8 cellular contexts compared by ENCODE assay signal in the genomic region with DNA sequence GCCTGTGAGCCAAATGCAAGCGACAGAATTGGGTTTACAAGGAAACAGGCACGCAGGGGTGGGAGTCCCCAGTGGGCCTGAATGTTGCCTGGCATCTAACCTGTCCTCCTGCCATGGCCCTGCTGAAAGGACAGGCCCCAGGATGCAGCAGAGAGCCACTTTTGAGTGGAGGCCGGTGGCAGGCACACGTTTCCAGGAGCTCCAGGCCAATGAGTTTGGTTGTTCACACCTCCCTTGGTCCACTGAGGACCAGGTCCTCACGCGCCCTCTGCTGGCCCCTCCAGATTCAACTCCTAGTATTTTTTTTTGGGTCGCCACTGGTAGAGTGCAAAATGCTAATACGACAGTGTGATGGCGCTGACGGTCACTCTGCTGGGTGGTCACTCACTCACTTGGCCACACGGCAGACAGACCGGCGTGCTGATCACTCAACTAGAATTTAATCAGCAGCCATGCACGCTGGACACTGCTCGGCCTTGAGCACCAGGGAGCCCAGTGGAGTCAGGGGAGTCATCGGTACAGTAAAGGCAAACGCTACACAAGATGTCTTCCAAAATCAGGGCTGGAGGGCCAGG.
DNase-seq lines count a peak whose midpoint lies in the region; ATAC-seq and TF ChIP-seq lines count a peak whose summit lies in the region.

No MANE protein-coding gene starts in this region.

- no peaks in the 10 kb centered on the region for H3K36me3 Mint-ChIP-seq in CD8-positive, alpha-beta T cell
- H3K36me3 Mint-ChIP-seq in activated CD8-positive, alpha-beta T cell treated with anti-CD3 and anti-CD28 coated beads for 36 hours (ENCODE audit: low read depth) = no peaks in the 10 kb centered on the region
- peaks cover 7% of the 10 kb centered on the region for H3K36me3 Mint-ChIP-seq in natural killer cell

- H3K9me3 ChIP-seq in CD8-positive, alpha-beta T cell (ENCODE audit: low read length) = no peaks in the 10 kb centered on the region

- peak; percentile 69 for TF ChIP-seq CTCF in CD8-positive, alpha-beta T cell (IDR thresholded peaks at IDR 0.05)
- peak; percentile 87 for TF ChIP-seq CTCF in activated CD8-positive, alpha-beta T cell treated with anti-CD3 and anti-CD28 coated beads for 36 hours (IDR thresholded peaks at IDR 0.05)
- peak; percentile 63 for TF ChIP-seq CTCF in natural killer cell (IDR thresholded peaks at IDR 0.05)

- no peaks in the 10 kb centered on the region for H3K4me1 ChIP-seq in CD8-positive, alpha-beta T cell (ENCODE audit: insufficient read depth, low read length)

- H3K27ac ChIP-seq in CD8-positive, alpha-beta T cell (ENCODE audit: low read depth, low read length) = no peak overlapping the region

- H3K27me3 Mint-ChIP-seq in CD8-positive, alpha-beta T cell (ENCODE audit: low read depth) = peaks cover 3% of the 10 kb centered on the region
- no peaks in the 10 kb centered on the region for H3K27me3 Mint-ChIP-seq in activated CD8-positive, alpha-beta T cell treated with anti-CD3 and anti-CD28 coated beads for 36 hours
- H3K27me3 Mint-ChIP-seq in natural killer cell (ENCODE audit: low read depth in 2 of 2) = no peaks in the 10 kb centered on the region

- no peak overlapping the region for H3K4me3 Mint-ChIP-seq in CD8-positive, alpha-beta T cell
- H3K4me3 Mint-ChIP-seq in activated CD8-positive, alpha-beta T cell treated with anti-CD3 and anti-CD28 coated beads for 36 hours = no peak overlapping the region
- H3K4me3 Mint-ChIP-seq in natural killer cell = no peak overlapping the region

- POLR2A ChIA-PET in CD8-positive, alpha-beta T cell (lab: Charles Lee) = no interaction called here
- POLR2A ChIA-PET in activated CD8-positive, alpha-beta T cell treated with anti-CD3 and anti-CD28 coated beads for 36 hours (lab: Charles Lee) = no interaction called here

- ATAC-seq in CD8-positive, alpha-beta T cell = peak; percentile 52
- peak; percentile 86 for ATAC-seq in activated CD8-positive, alpha-beta T cell treated with anti-CD3 and anti-CD28 coated beads for 36 hours
- peak; percentile 55 to 70 (median 60) for ATAC-seq in natural killer cell
- ATAC-seq in GM18870 (IDR thresholded peaks at IDR 0.05; ENCODE audit: unreplicated experiment) = no peak

- intact Hi-C loops in CD8-positive, alpha-beta T cell (cut with DNase I, micrococcal nuclease) = loop anchor here (1.0 to 10.0 kb wide), 3 partner anchors 252 to 637 kb away; no protein-coding TSS in a partner anchor
- intact Hi-C loops in activated CD8-positive, alpha-beta T cell treated with anti-CD3 and anti-CD28 coated beads for 36 hours (cut with micrococcal nuclease) = loop anchor here (5.0 to 10.0 kb wide), 2 partner anchors 252 to 639 kb away; no protein-coding TSS in a partner anchor
- intact Hi-C loops in natural killer cell (cut with micrococcal nuclease) = loop anchor here (1.0 to 10.0 kb wide), 3 partner anchors 252 to 637 kb away; no protein-coding TSS in a partner anchor

- H3K4me3 ChIP-seq in CD8-positive, alpha-beta T cell (ENCODE audit: low read depth, low read length) = no peak overlapping the region
- no peak overlapping the region for H3K4me3 ChIP-seq in H7 (ENCODE audit: insufficient read depth, low read depth, low read length)

- H3K27me3 ChIP-seq in CD8-positive, alpha-beta T cell (ENCODE audit: insufficient read depth, low read length) = no peaks in the 10 kb centered on the region
- H3K27me3 ChIP-seq in H7 (ENCODE audit: control insufficient read depth, insufficient read depth, low read length) = no peaks in the 10 kb centered on the region

- no peak overlapping the region for H3K27ac Mint-ChIP-seq in CD8-positive, alpha-beta T cell
- peak overlapping the region; percentile 46 for H3K27ac Mint-ChIP-seq in activated CD8-positive, alpha-beta T cell treated with anti-CD3 and anti-CD28 coated beads for 36 hours
- no peak overlapping the region for H3K27ac Mint-ChIP-seq in natural killer cell

- H3K36me3 ChIP-seq in CD8-positive, alpha-beta T cell (ENCODE audit: insufficient read depth, low read length) = no peaks in the 10 kb centered on the region
- H3K36me3 ChIP-seq in H7 (replicated peaks; ENCODE audit: control insufficient read depth, insufficient read depth, low read length) = no peaks in the 10 kb centered on the region

- peak; percentile 22 to 69 (median 57) for DNase-seq in CD8-positive, alpha-beta T cell
- peak; percentile 89 for DNase-seq in H7
- DNase-seq in NCI-H82 (lab: John Stamatoyannopoulos, UW) = peak; percentile 86
- peak; percentile 80 for DNase-seq in activated CD8-positive, alpha-beta T cell treated with anti-CD3 and anti-CD28 coated beads for 36 hours
- peak; percentile 66 for DNase-seq in epidermal melanocyte (ENCODE audit: insufficient read length, low spot score)
- peak; percentile 53 for DNase-seq in natural killer cell
- peak; percentile 50 for DNase-seq in superior temporal gyrus (ENCODE audit: extremely low spot score)

- H3K9me3 Mint-ChIP-seq in CD8-positive, alpha-beta T cell = no peaks in the 10 kb centered on the region
- no peaks in the 10 kb centered on the region for H3K9me3 Mint-ChIP-seq in activated CD8-positive, alpha-beta T cell treated with anti-CD3 and anti-CD28 coated beads for 36 hours
- no peaks in the 10 kb centered on the region for H3K9me3 Mint-ChIP-seq in natural killer cell

- CTCF ChIA-PET in CD8-positive, alpha-beta T cell (lab: Charles Lee) = interaction anchor here (0.6 to 2.8 kb wide), 11 partner anchors 10 to 643 kb away, joined by 3 to 20 read pairs (median 3); no protein-coding TSS in a partner anchor
- CTCF ChIA-PET in activated CD8-positive, alpha-beta T cell treated with anti-CD3 and anti-CD28 coated beads for 36 hours (lab: Charles Lee) = interaction anchor here (0.6 to 5.3 kb wide), 12 partner anchors 10 to 1661 kb away, joined by 3 to 23 read pairs (median 4); no protein-coding TSS in a partner anchor

- peaks cover 2% of the 10 kb centered on the region for H3K4me1 Mint-ChIP-seq in CD8-positive, alpha-beta T cell (ENCODE audit: low read depth)
- peaks cover 10% of the 10 kb centered on the region for H3K4me1 Mint-ChIP-seq in activated CD8-positive, alpha-beta T cell treated with anti-CD3 and anti-CD28 coated beads for 36 hours (ENCODE audit: low read depth)
- no peaks in the 10 kb centered on the region for H3K4me1 Mint-ChIP-seq in natural killer cell
